In genomic region chr4:24055623-24056022, GRCh38 we compare ENCODE assay signal across 22 cellular contexts.
DNase-seq lines count a peak whose midpoint lies in the region; ATAC-seq, FAIRE-seq and TF ChIP-seq lines count a peak whose summit lies in the region.
"Had no signal": no experiment of that assay in that cellular context is flagged by ENCODE, and none has a peak within 500 bp of the region (broad histone marks: within the 10 kb centered on the region; RNA-seq: fewer than 3 reads in every experiment).

No MANE protein-coding gene starts in this region.

- FAIRE-seq in pancreas (lab: Jason Lieb, UNC): no peak
- FAIRE-seq: GM12878, HTR-8/SVneo had no signal

- WGBS in body of pancreas, 2 donors: 26 to 27% methylated on average over 3 of the region's 3 CpGs
- 19 to 23% methylated on average over 3 of the region's 3 CpGs for WGBS in pancreas, 2 donors
- WGBS in testis, 2 donors: 36 to 58% methylated on average over 3 of the region's 3 CpGs

- intact Hi-C loops in body of pancreas (cut with DNase I): no loop called here
- intact Hi-C loops in pancreas (cut with DNase I): no loop called here
- intact Hi-C loops in testis (cut with DNase I; ENCODE audit: low total_unique reads): no loop called here
- intact Hi-C loops in naive thymus-derived CD4-positive, alpha-beta T cell (cut with micrococcal nuclease): no loop called here

- CTCF ChIA-PET in naive thymus-derived CD4-positive, alpha-beta T cell (lab: Charles Lee): no interaction called here

- H3K9me3 ChIP-seq in body of pancreas (no peaks in the 10 kb centered on the region), pancreas (no peaks in the 10 kb centered on the region), testis (no peaks in the 10 kb centered on the region)
- H3K9me3 ChIP-seq in naive thymus-derived CD4-positive, alpha-beta T cell (ENCODE audit: control insufficient read depth in 2 of 3, low read length in 3 of 3): no peaks in the 10 kb centered on the region
- H3K9me3 ChIP-seq: BE2C had no signal

- H3K36me3 Mint-ChIP-seq in naive thymus-derived CD4-positive, alpha-beta T cell: no peaks in the 10 kb centered on the region
- H3K36me3 Mint-ChIP-seq: CD4-positive, CD25-positive, alpha-beta regulatory T cell; CD8-positive, alpha-beta memory T cell had no signal

- TF ChIP-seq CTCF in body of pancreas (IDR thresholded peaks at IDR 0.05): no peak
- no peak for TF ChIP-seq CTCF in pancreas (IDR thresholded peaks at IDR 0.05)
- no peak for TF ChIP-seq CTCF in testis (IDR thresholded peaks at IDR 0.05)

- peak in 1 of 3 donors; percentile 10 for TF ChIP-seq POLR2A in body of pancreas (IDR thresholded peaks at IDR 0.05)
- no peak for TF ChIP-seq POLR2A in testis (IDR thresholded peaks at IDR 0.05)

- H3K27ac ChIP-seq in body of pancreas (peak overlapping the region; percentile 30 to 62 (median 48)), pancreas (peak overlapping the region; percentile 15 to 40 (median 36)), testis (no peak overlapping the region)
- H3K27ac ChIP-seq in naive thymus-derived CD4-positive, alpha-beta T cell (ENCODE audit: low read depth, low read length): no peak overlapping the region

- ATAC-seq in body of pancreas (peak; percentile 87), pancreas (peak; percentile 37 to 84 (median 78))
- ATAC-seq in naive thymus-derived CD4-positive, alpha-beta T cell: no peak
- ATAC-seq: GM12878, HCT116 had no signal

- no peaks in the 10 kb centered on the region for H3K27me3 Mint-ChIP-seq in naive thymus-derived CD4-positive, alpha-beta T cell
- H3K27me3 Mint-ChIP-seq: CD8-positive, alpha-beta memory T cell had no signal

- peaks cover 0 to 8% (median 3%) of the 10 kb centered on the region in 11 donors for H3K9me3 Mint-ChIP-seq in naive thymus-derived CD4-positive, alpha-beta T cell
- H3K9me3 Mint-ChIP-seq: HFFc6 had no signal

- no peaks in the 10 kb centered on the region for H3K4me1 ChIP-seq in body of pancreas
- H3K4me1 ChIP-seq in pancreas: peaks cover 0 to 3% (median 0%) of the 10 kb centered on the region in 3 donors
- no peaks in the 10 kb centered on the region for H3K4me1 ChIP-seq in testis
- H3K4me1 ChIP-seq in naive thymus-derived CD4-positive, alpha-beta T cell (ENCODE audit: control insufficient read depth in 2 of 2, insufficient read depth in 2 of 2, low read length in 2 of 2): no peaks in the 10 kb centered on the region
- H3K4me1 ChIP-seq: BE2C had no signal

- H3K27me3 ChIP-seq in body of pancreas (no peaks in the 10 kb centered on the region), pancreas (no peaks in the 10 kb centered on the region), testis (no peaks in the 10 kb centered on the region)
- H3K27me3 ChIP-seq in naive thymus-derived CD4-positive, alpha-beta T cell (ENCODE audit: control insufficient read depth in 2 of 2, insufficient read depth in 2 of 2, low read length in 2 of 2): no peaks in the 10 kb centered on the region
- H3K27me3 ChIP-seq: BE2C had no signal

- no peaks in the 10 kb centered on the region for H3K4me1 Mint-ChIP-seq in naive thymus-derived CD4-positive, alpha-beta T cell
- H3K4me1 Mint-ChIP-seq: CD4-positive, CD25-positive, alpha-beta regulatory T cell; CD8-positive, alpha-beta memory T cell had no signal

- H3K27ac Mint-ChIP-seq in naive thymus-derived CD4-positive, alpha-beta T cell: no peak overlapping the region
- H3K27ac Mint-ChIP-seq: CD4-positive, CD25-positive, alpha-beta regulatory T cell; CD8-positive, alpha-beta memory T cell; HFFc6 had no signal

- POLR2A ChIA-PET in naive thymus-derived CD4-positive, alpha-beta T cell (lab: Charles Lee): no interaction called here

- peak; percentile 18 to 53 (median 41) for DNase-seq in body of pancreas
- DNase-seq in left kidney (ENCODE audit: low read depth, low spot score): peak; percentile 16
- peak in 2 of 6 donors; percentile 9 to 28 for DNase-seq in pancreas
- peak; percentile 17 for DNase-seq in testis
- DNase-seq in NCI-H345 (lab: John Stamatoyannopoulos, UW): no peak
- DNase-seq in cerebellar cortex (ENCODE audit: low spot score): no peak
- no peak for DNase-seq in naive thymus-derived CD4-positive, alpha-beta T cell
- DNase-seq: BE2C; C1 segment of cervical spinal cord; CD4-positive, CD25-positive, alpha-beta regulatory T cell; CD8-positive, alpha-beta memory T cell; COR-L47; DMS 273 treated with DMSO at 0.1 percent for 48 hours; DMS53; DND-41; EL; GOT3; H7; HFFc6 had no signal

- no peaks in the 10 kb centered on the region for H3K36me3 ChIP-seq in body of pancreas (replicated peaks in 1 of 2; ENCODE audit: insufficient read depth in 1 of 2, low read depth in 2 of 2)
- H3K36me3 ChIP-seq in pancreas: no peaks in the 10 kb centered on the region
- H3K36me3 ChIP-seq in testis (ENCODE audit: low read depth, missing control alignments): no peaks in the 10 kb centered on the region
- H3K36me3 ChIP-seq in naive thymus-derived CD4-positive, alpha-beta T cell (ENCODE audit: control insufficient read depth in 2 of 3, insufficient read depth in 3 of 3, low read length in 3 of 3): no peaks in the 10 kb centered on the region
- H3K36me3 ChIP-seq: BE2C had no signal

- H3K4me3 Mint-ChIP-seq in naive thymus-derived CD4-positive, alpha-beta T cell: no peak overlapping the region
- H3K4me3 Mint-ChIP-seq: CD4-positive, CD25-positive, alpha-beta regulatory T cell; CD8-positive, alpha-beta memory T cell; HFFc6 had no signal

- H3K4me3 ChIP-seq in body of pancreas: no peak overlapping the region
- H3K4me3 ChIP-seq in pancreas: no peak overlapping the region
- no peak overlapping the region for H3K4me3 ChIP-seq in testis
- H3K4me3 ChIP-seq in naive thymus-derived CD4-positive, alpha-beta T cell (ENCODE audit: low read length): no peak overlapping the region
- H3K4me3 ChIP-seq: GM12878 had no signal

Comparison
In these comparisons a context has a peak if more than half of its experiments do, and no peak if none do; other contexts are left out.
1. DNase-seq: peak in body of pancreas (4 of 4), left kidney (single experiment) and testis (single experiment); none in NCI-H345 (single experiment), cerebellar cortex (single experiment) and naive thymus-derived CD4-positive, alpha-beta T cell (0 of 9).
2. H3K27ac ChIP-seq: peak in body of pancreas (4 of 4) and pancreas (4 of 4); none in testis (0 of 2) and naive thymus-derived CD4-positive, alpha-beta T cell (single experiment).